Comparison of ENCODE assay signal across 28 cellular contexts in the genomic region with DNA sequence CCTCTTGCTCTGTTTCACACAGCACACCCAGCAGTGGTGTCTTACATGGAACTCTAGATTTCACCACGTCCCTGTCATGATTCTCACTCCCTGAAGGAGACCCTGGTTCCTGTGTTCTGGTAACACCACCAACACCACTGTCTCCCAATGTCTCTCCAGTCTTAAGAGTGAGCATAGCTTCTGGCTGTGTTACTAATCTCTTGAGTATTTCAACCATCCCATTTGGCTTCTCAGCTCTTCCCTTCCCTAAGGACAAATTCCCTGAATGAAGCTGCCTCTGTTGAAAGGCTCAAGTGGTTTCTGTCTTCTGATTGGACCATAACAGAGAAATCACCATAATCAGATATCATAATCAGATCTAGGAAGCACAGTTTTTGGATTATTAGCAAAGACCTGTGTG.
DNase-seq lines count a peak whose midpoint lies in the region; FAIRE-seq and TF ChIP-seq lines count a peak whose summit lies in the region.
"Had no signal": no experiment of that assay in that cellular context is flagged by ENCODE, and none has a peak within 500 bp of the region (broad histone marks: within the 10 kb centered on the region; RNA-seq: fewer than 3 reads in every experiment).

No MANE protein-coding gene starts in this region.

- no peaks in the 10 kb centered on the region for H3K36me3 Mint-ChIP-seq in CD4-positive, alpha-beta memory T cell
- H3K36me3 Mint-ChIP-seq: activated CD4-positive, alpha-beta memory T cell treated with anti-CD3 and anti-CD28 coated beads for 36 hours had no signal

- CTCF ChIA-PET in CD4-positive, alpha-beta memory T cell (lab: Charles Lee; ENCODE audit: partially characterized antibody) = no interaction called here

- no peaks in the 10 kb centered on the region for H3K27me3 Mint-ChIP-seq in CD4-positive, alpha-beta memory T cell
- H3K27me3 Mint-ChIP-seq: activated CD4-positive, alpha-beta memory T cell treated with anti-CD3 and anti-CD28 coated beads for 36 hours; T-helper 17 cell had no signal

- H3K36me3 ChIP-seq in bronchial epithelial cell (ENCODE audit: control insufficient read depth, insufficient read depth, low read length) = no peaks in the 10 kb centered on the region
- no peaks in the 10 kb centered on the region for H3K36me3 ChIP-seq in CD4-positive, alpha-beta memory T cell (ENCODE audit: insufficient read depth, low read length)
- H3K36me3 ChIP-seq: BLaER1 treated with 17β-estradiol and CSF1 and Interleukin-3, amounts not matched to agents 10 nM and 100 nM; tibial nerve; WERI-Rb-1 had no signal

- no peaks in the 10 kb centered on the region for H3K4me1 Mint-ChIP-seq in CD4-positive, alpha-beta memory T cell
- H3K4me1 Mint-ChIP-seq: endodermal cell, nephron progenitor cell, T-helper 17 cell had no signal

- intact Hi-C loops in CD4-positive, alpha-beta memory T cell (cut with micrococcal nuclease) = no loop called here

- POLR2A ChIA-PET in CD4-positive, alpha-beta memory T cell (lab: Charles Lee; ENCODE audit: partially characterized antibody) = no interaction called here

- no peak overlapping the region for H3K27ac ChIP-seq in CD4-positive, alpha-beta memory T cell (ENCODE audit: low read depth, low read length)
- H3K27ac ChIP-seq: BLaER1 treated with 17β-estradiol and CSF1 and Interleukin-3, amounts not matched to agents 10 nM and 100 nM; tibial nerve; WERI-Rb-1 had no signal

- no peak overlapping the region for H3K4me3 Mint-ChIP-seq in CD4-positive, alpha-beta memory T cell
- H3K4me3 Mint-ChIP-seq: activated CD4-positive, alpha-beta memory T cell treated with anti-CD3 and anti-CD28 coated beads for 36 hours; endodermal cell; H9; nephron progenitor cell; T-helper 17 cell had no signal

- no peaks in the 10 kb centered on the region for H3K4me1 ChIP-seq in CD4-positive, alpha-beta memory T cell (ENCODE audit: insufficient read depth, low read length)
- H3K4me1 ChIP-seq: BLaER1 treated with 17β-estradiol and CSF1 and Interleukin-3, amounts not matched to agents 10 nM and 100 nM; tibial nerve had no signal

- H3K4me3 ChIP-seq in bronchial epithelial cell (ENCODE audit: low read depth, low read length) = no peak overlapping the region
- no peak overlapping the region for H3K4me3 ChIP-seq in CD4-positive, alpha-beta memory T cell (ENCODE audit: low read length in 2 of 2)
- H3K4me3 ChIP-seq: BLaER1 treated with 17β-estradiol and CSF1 and Interleukin-3, amounts not matched to agents 10 nM and 100 nM; GM12878; lung; tibial nerve had no signal

- no peak overlapping the region for H3K27ac Mint-ChIP-seq in CD4-positive, alpha-beta memory T cell
- H3K27ac Mint-ChIP-seq: activated CD4-positive, alpha-beta memory T cell treated with anti-CD3 and anti-CD28 coated beads for 36 hours; endodermal cell; H9; nephron progenitor cell; T-helper 17 cell had no signal

- FAIRE-seq in bronchial epithelial cell (lab: Jason Lieb, UNC) = no peak
- FAIRE-seq: D721Med, G401.6, GM12878 had no signal

- H3K27me3 ChIP-seq in bronchial epithelial cell (ENCODE audit: control insufficient read depth, insufficient read depth, low read length) = no peaks in the 10 kb centered on the region
- H3K27me3 ChIP-seq in CD4-positive, alpha-beta memory T cell (ENCODE audit: insufficient read depth, low read length) = no peaks in the 10 kb centered on the region
- H3K27me3 ChIP-seq: BLaER1 treated with 17β-estradiol and CSF1 and Interleukin-3, amounts not matched to agents 10 nM and 100 nM; tibial nerve had no signal

- peaks cover 0 to 23% (median 7%) of the 10 kb centered on the region in 8 donors for H3K9me3 Mint-ChIP-seq in CD4-positive, alpha-beta memory T cell
- H3K9me3 Mint-ChIP-seq: endodermal cell, nephron progenitor cell had no signal

- H3K9me3 ChIP-seq in CD4-positive, alpha-beta memory T cell (ENCODE audit: control insufficient read depth in 1 of 2, low read length in 2 of 2) = no peaks in the 10 kb centered on the region
- H3K9me3 ChIP-seq: BLaER1 treated with 17β-estradiol and CSF1 and Interleukin-3, amounts not matched to agents 10 nM and 100 nM; tibial nerve had no signal

- DNase-seq in GM03348 (ENCODE audit: low spot score) (peak; percentile 11), NCI-H460 (ENCODE audit: extremely low read depth, low read depth) (peak; percentile 3), bronchial epithelial cell (ENCODE audit: low read depth) (peak; percentile 83), renal cortical epithelial cell (ENCODE audit: low read depth) (peak; percentile 81), GM19240 (ENCODE audit: insufficient read length, low spot score) (no peak), SW480 (ENCODE audit: low spot score) (no peak)
- DNase-seq in CD4-positive, alpha-beta memory T cell = no peak
- DNase-seq: activated CD4-positive, alpha-beta memory T cell treated with anti-CD3 and anti-CD28 coated beads for 36 hours; activated naive CD4-positive, alpha-beta T cell treated with anti-CD3 and anti-CD28 coated beads, Interleukin-2, amount 50 U/mL, for 16 hours; activated T-cell treated with anti-CD3 and anti-CD28 coated beads, Interleukin-2, amount 50 U/mL, for 1 hour; endodermal cell; H9; MV-4-11; NCI-H1930; NCI-H446 treated with DMSO at 0.1 percent for 48 hours; nephron progenitor cell; posterior cingulate gyrus; SIG-M5; stimulated activated CD4-positive, alpha-beta T cell treated with anti-CD3 and anti-CD28 coated beads, Interleukin-2, amount 100 ng/mL, for 24 hours; stimulated activated naive CD8-positive, alpha-beta T cell treated with anti-CD3 and anti-CD28 coated beads, Interleukin-15, Interleukin-2, amounts not matched to agents 100 U/mL and 50 U/mL, for 24 hours; T-helper 17 cell; WERI-Rb-1 had no signal

- no peak for TF ChIP-seq CTCF in bronchial epithelial cell (IDR thresholded peaks at IDR 0.05; ENCODE audit: insufficient read depth, low read length, severe bottlenecking)

Comparison
In these comparisons a context has a peak if more than half of its experiments do, and no peak if none do; other contexts are left out.
1. DNase-seq: peak in GM03348 (single experiment), NCI-H460 (single experiment), bronchial epithelial cell (single experiment) and renal cortical epithelial cell (single experiment); none in CD4-positive, alpha-beta memory T cell (0 of 5), GM19240 (single experiment) and SW480 (single experiment).